In the genomic region with DNA sequence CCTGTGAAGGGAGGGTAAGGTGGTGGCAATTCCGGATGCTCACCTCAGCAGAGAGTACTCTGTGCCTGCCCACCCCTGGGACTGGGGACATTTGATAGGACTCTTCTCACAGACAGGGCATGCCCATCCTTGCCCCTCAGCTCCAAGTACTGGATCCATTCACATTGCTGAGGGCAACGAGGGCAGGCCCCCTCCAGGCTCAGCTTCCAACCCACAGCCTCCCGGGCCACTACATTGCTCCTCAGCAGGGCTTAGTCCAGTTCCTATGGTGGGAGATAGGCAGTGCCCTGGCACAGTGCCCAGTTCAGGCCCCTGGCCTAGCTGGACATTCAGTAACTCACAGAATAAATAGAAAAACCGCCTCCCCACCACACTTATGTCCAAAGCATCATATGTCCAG, we compare ENCODE assay signal across 10 cellular contexts. TPM values are rescaled to one million over a fixed set of nuclear protein-coding genes. Genes with fewer than 3 reads are reported as not detected.
"Had no signal": no experiment of that assay in that cellular context is flagged by ENCODE, and none has a peak within 500 bp of the region (broad histone marks: within the 10 kb centered on the region; RNA-seq: fewer than 3 reads in every experiment).

No MANE protein-coding gene starts in this region.

- DNase-seq: GM23248, GOT3, H7, HFFc6 had no signal

- H3K36me3 ChIP-seq: HAP-1 had no signal

- H2AFZ ChIP-seq: GM23248 had no signal

- ATAC-seq: HCT116, HepG2 had no signal

- H3K4me3 ChIP-seq: GM23248, HAP-1 had no signal

- H3K4me1 ChIP-seq: HAP-1 had no signal

- H3K9me3 Mint-ChIP-seq: HFFc6 had no signal

- H3K9ac ChIP-seq: GM23248 had no signal

- H3K9me3 ChIP-seq: HAP-1 had no signal

- H3K4me3 Mint-ChIP-seq: HFFc6 had no signal

- H3K27ac ChIP-seq: GM23248 had no signal

- FAIRE-seq: HepG2 had no signal

- H3K27ac Mint-ChIP-seq: HFFc6 had no signal

RNA-seq across cellular contexts. Expression of gene VSIG4, which starts 15.1 kb away (rescaled TPM):
- total RNA-seq: GM23248, H4, H7, HepG2, HFFc6, HT1080 had no signal
- polyA plus RNA-seq: GM23248, HepG2, IgD-negative memory B cell had no signal
